ENCODE assay signal across 1 cellular context in genomic region chr16:893360-893759, GRCh38.
TF ChIP-seq lines count a peak whose summit lies in the region.

No MANE protein-coding gene starts in this region.

TF ChIP-seq in GM23338, 12 proteins besides CTCF, POLR2A, EP300 and RAD21 (continued from another document):
- TF ChIP-seq ZNF462 (CRISPR knock-in tag; IDR thresholded peaks at IDR 0.05): no peak
